In genomic region chr10:130484912-130485180, GRCh38 we compare ENCODE assay signal across 22 cellular contexts.
DNase-seq lines count a peak whose midpoint lies in the region; TF ChIP-seq lines count a peak whose summit lies in the region.
"Had no signal": no experiment of that assay in that cellular context is flagged by ENCODE, and none has a peak within 500 bp of the region (broad histone marks: within the 10 kb centered on the region; RNA-seq: fewer than 3 reads in every experiment).

No MANE protein-coding gene starts in this region.

- H3K36me3 ChIP-seq in osteoblast (ENCODE audit: insufficient read depth, low read length) (no peaks in the 10 kb centered on the region), sigmoid colon (no peaks in the 10 kb centered on the region)
- H3K36me3 ChIP-seq: BE2C, BLaER1 had no signal

- H4K20me1 ChIP-seq in osteoblast (ENCODE audit: insufficient read depth, low read length) = no peaks in the 10 kb centered on the region
- H4K20me1 ChIP-seq: BLaER1 had no signal

- 81 to 84% methylated on average over 8 of the region's 8 CpGs for WGBS in sigmoid colon, 2 donors

- no peak overlapping the region for H3K4me2 ChIP-seq in osteoblast (ENCODE audit: insufficient read depth, low read length)
- H3K4me2 ChIP-seq: BLaER1 had no signal

- H3K27ac ChIP-seq in osteoblast (ENCODE audit: low read depth, low read length) (no peak overlapping the region), sigmoid colon (no peak overlapping the region)
- H3K27ac ChIP-seq: BLaER1 had no signal

- H3K4me1 ChIP-seq in osteoblast (ENCODE audit: insufficient read depth, low read length) (no peaks in the 10 kb centered on the region), sigmoid colon (no peaks in the 10 kb centered on the region)
- H3K4me1 ChIP-seq: BE2C had no signal

- no peaks in the 10 kb centered on the region for H3K79me2 ChIP-seq in osteoblast (ENCODE audit: insufficient read depth, low read length)

- no peaks in the 10 kb centered on the region for H3K27me3 ChIP-seq in osteoblast (ENCODE audit: insufficient read depth, low read length)
- H3K27me3 ChIP-seq in sigmoid colon = peaks cover 0 to 8% (median 0%) of the 10 kb centered on the region in 3 donors
- H3K27me3 ChIP-seq: BE2C, BLaER1 had no signal

- H3K4me3 ChIP-seq in osteoblast (ENCODE audit: insufficient read depth, low read length) (no peak overlapping the region), sigmoid colon (no peak overlapping the region)
- H3K4me3 ChIP-seq: BLaER1, GM12878 had no signal

- no peak for TF ChIP-seq EP300 in sigmoid colon (IDR thresholded peaks at IDR 0.05)

- DNase-seq in islet precursor cell (peak; percentile 41), osteoblast (ENCODE audit: insufficient read length, low spot score, missing footprints) (peak; percentile 56), sigmoid colon (peak; percentile 48), germinal center (ENCODE audit: low spot score) (no peak)
- DNase-seq in stimulated activated naive CD4-positive, alpha-beta T cell treated with Interleukin-2 at 50 U/mL for 16 hours (lab: John Stamatoyannopoulos, UW) = no peak
- DNase-seq: 8988T; ACHN; BE2C; C1 segment of cervical spinal cord; CD4-positive, alpha-beta memory T cell; CD4-positive, CD25-positive, alpha-beta regulatory T cell; CD8-positive, alpha-beta memory T cell; COR-L47; DMS 273 treated with DMSO at 0.1 percent for 48 hours; DMS153; DMS53; DMS79; DND-41; EL; GDM1 had no signal

- intact Hi-C loops in sigmoid colon (cut with DNase I) = no loop called here

- no peaks in the 10 kb centered on the region for H3K9me3 ChIP-seq in osteoblast (ENCODE audit: low read depth, low read length)
- no peaks in the 10 kb centered on the region for H3K9me3 ChIP-seq in sigmoid colon
- H3K9me3 ChIP-seq: BE2C, BLaER1 had no signal

- no peak for TF ChIP-seq POLR2A in sigmoid colon (IDR thresholded peaks at IDR 0.05)

- TF ChIP-seq CTCF in osteoblast (IDR thresholded peaks at IDR 0.05; ENCODE audit: extremely low read depth, low read depth, low read length) (no peak), sigmoid colon (IDR thresholded peaks at IDR 0.05) (no peak)

- H2AFZ ChIP-seq in osteoblast (ENCODE audit: low read length) = no peak overlapping the region

Comparison
In these comparisons a context has a peak if more than half of its experiments do, and no peak if none do; other contexts are left out.
1. DNase-seq: peak in islet precursor cell (single experiment), osteoblast (single experiment) and sigmoid colon (single experiment); none in germinal center (single experiment) and stimulated activated naive CD4-positive, alpha-beta T cell treated with Interleukin-2 at 50 U/mL for 16 hours (single experiment).